Comparison of ENCODE assay signal across 2 cellular contexts in genomic region chr4:115537387-115537786, GRCh38.
TF ChIP-seq lines count a peak whose summit lies in the region.

No MANE protein-coding gene starts in this region.

TF ChIP-seq in SK-N-SH, 30 proteins besides CTCF, POLR2A, EP300 and RAD21 (continued from another document):
- no peak for TF ChIP-seq PBX3 (IDR thresholded peaks at IDR 0.05)

TF ChIP-seq in SK-N-SH treated with all-trans-retinoic acid at 6 μM for 48 hours, 23 proteins besides CTCF, POLR2A, EP300 and RAD21 (continued from another document):
- TF ChIP-seq ARNTL (CRISPR knock-in tag; IDR thresholded peaks at IDR 0.05; ENCODE audit: borderline replicate concordance, low read depth), result no peak
- TF ChIP-seq ZFP30 (CRISPR knock-in tag; IDR thresholded peaks at IDR 0.05), result no peak
- no peak for TF ChIP-seq CSDC2 (CRISPR knock-in tag; IDR thresholded peaks at IDR 0.05)
- TF ChIP-seq CSRNP3 (CRISPR knock-in tag; IDR thresholded peaks at IDR 0.05), result no peak
